ENCODE assay signal across 21 cellular contexts in the genomic region with DNA sequence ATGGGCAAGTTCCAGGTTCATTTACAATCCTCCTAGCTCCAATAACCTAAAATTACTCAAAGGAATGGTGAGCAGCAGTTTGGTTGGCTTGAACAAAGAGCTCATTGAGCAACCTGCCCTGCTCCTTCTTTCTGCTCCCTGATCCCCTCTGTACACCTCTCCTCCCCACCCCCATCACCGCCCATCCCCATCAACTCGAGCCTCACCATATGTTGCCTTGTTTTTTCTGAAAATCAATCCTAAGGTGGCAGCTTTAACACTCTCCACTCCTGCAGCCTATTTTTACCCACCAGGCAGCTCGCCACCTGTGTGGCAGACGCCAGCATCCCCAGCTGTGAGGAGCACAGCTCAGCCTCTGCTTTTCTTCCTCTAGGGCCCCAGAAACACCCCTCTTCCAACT.
"Had no signal": no experiment of that assay in that cellular context is flagged by ENCODE, and none has a peak within 500 bp of the region (broad histone marks: within the 10 kb centered on the region; RNA-seq: fewer than 3 reads in every experiment).

No MANE protein-coding gene starts in this region.

- H3K27me3 Mint-ChIP-seq: activated CD4-positive, alpha-beta memory T cell treated with anti-CD3 and anti-CD28 coated beads, Interleukin-2, amount 10 ng/mL, durations not matched to agents 7 days and 5 days; activated CD4-positive, alpha-beta T cell treated with anti-CD3 and anti-CD28 coated beads for 36 hours; activated naive CD8-positive, alpha-beta T cell treated with anti-CD3 and anti-CD28 coated beads, Interleukin-2, amount 10 ng/mL, durations not matched to agents 7 days and 5 days; IgD-negative memory B cell; T-helper 17 cell had no signal

- H3K27ac Mint-ChIP-seq: activated CD4-positive, alpha-beta memory T cell treated with anti-CD3 and anti-CD28 coated beads, Interleukin-2, amount 10 ng/mL, durations not matched to agents 7 days and 5 days; activated CD4-positive, alpha-beta T cell treated with anti-CD3 and anti-CD28 coated beads for 36 hours; activated naive CD8-positive, alpha-beta T cell treated with anti-CD3 and anti-CD28 coated beads, Interleukin-2, amount 10 ng/mL, durations not matched to agents 7 days and 5 days; activated T-helper 17 cell treated with anti-CD3 and anti-CD28 coated beads, Interleukin-2, amount 50 U/mL, for 72 hours; IgD-negative memory B cell; T-helper 17 cell had no signal

- H3K36me3 Mint-ChIP-seq: activated naive CD8-positive, alpha-beta T cell treated with anti-CD3 and anti-CD28 coated beads, Interleukin-2, amount 10 ng/mL, durations not matched to agents 7 days and 5 days; IgD-negative memory B cell had no signal

- DNase-seq: activated CD4-positive, alpha-beta memory T cell treated with anti-CD3 and anti-CD28 coated beads, Interleukin-2, amount 10 ng/mL, durations not matched to agents 7 days and 5 days; activated CD4-positive, alpha-beta T cell treated with anti-CD3 and anti-CD28 coated beads for 36 hours; activated CD4-positive, alpha-beta T cell treated with anti-CD3 and anti-CD28 coated beads, Interleukin-2, amount 50 U/mL, for 1 hour; activated gamma-delta T cell treated with Interleukin-2 at 50 U/mL for 16 hours; activated naive CD4-positive, alpha-beta T cell treated with anti-CD3 and anti-CD28 coated beads, Interleukin-2, amount 50 U/mL, for 16 hours; activated naive CD8-positive, alpha-beta T cell treated with anti-CD3 and anti-CD28 coated beads, Interleukin-2, amount 10 ng/mL, durations not matched to agents 7 days and 5 days; activated T-cell treated with anti-CD3 and anti-CD28 coated beads for 4 hours; activated T-cell treated with anti-CD3 and anti-CD28 coated beads, Interleukin-2, amount 50 U/mL, for 48 hours; adrenal gland; anterior cingulate cortex; KG1; NCI-H1092; NCI-H1417; NCI-H2029 treated with DMSO at 0.1 percent for 48 hours; NCI-H446; NCI-H526 treated with DMSO at 0.1 percent for 48 hours; SIG-M5; T-helper 17 cell; T-helper 9 cell had no signal

- H3K4me1 Mint-ChIP-seq: activated CD4-positive, alpha-beta memory T cell treated with anti-CD3 and anti-CD28 coated beads, Interleukin-2, amount 10 ng/mL, durations not matched to agents 7 days and 5 days; activated CD4-positive, alpha-beta T cell treated with anti-CD3 and anti-CD28 coated beads for 36 hours; activated naive CD8-positive, alpha-beta T cell treated with anti-CD3 and anti-CD28 coated beads, Interleukin-2, amount 10 ng/mL, durations not matched to agents 7 days and 5 days; activated T-helper 17 cell treated with anti-CD3 and anti-CD28 coated beads, Interleukin-2, amount 50 U/mL, for 72 hours; T-helper 17 cell had no signal

- H3K4me3 Mint-ChIP-seq: activated CD4-positive, alpha-beta memory T cell treated with anti-CD3 and anti-CD28 coated beads, Interleukin-2, amount 10 ng/mL, durations not matched to agents 7 days and 5 days; activated CD4-positive, alpha-beta T cell treated with anti-CD3 and anti-CD28 coated beads for 36 hours; activated naive CD8-positive, alpha-beta T cell treated with anti-CD3 and anti-CD28 coated beads, Interleukin-2, amount 10 ng/mL, durations not matched to agents 7 days and 5 days; activated T-helper 17 cell treated with anti-CD3 and anti-CD28 coated beads, Interleukin-2, amount 50 U/mL, for 72 hours; IgD-negative memory B cell; T-helper 17 cell had no signal
